ENCODE assay signal across 10 cellular contexts in genomic region chr15:72222433-72222832, GRCh38. TPM values are rescaled to one million over a fixed set of nuclear protein-coding genes. Genes with fewer than 3 reads are reported as not detected.
DNase-seq lines count a peak whose midpoint lies in the region; ATAC-seq and TF ChIP-seq lines count a peak whose summit lies in the region.
"Had no signal": no experiment of that assay in that cellular context is flagged by ENCODE, and none has a peak within 500 bp of the region (broad histone marks: within the 10 kb centered on the region; RNA-seq: fewer than 3 reads in every experiment).

No MANE protein-coding gene starts in this region.

- no peaks in the 10 kb centered on the region for H3K27me3 Mint-ChIP-seq in T-helper 2 cell treated with Interferon-gamma antibody and Interleukin-4, amounts not matched to agents 5 μg/mL and 100 μg/mL, for 36 hours (ENCODE audit: low read depth)
- H3K27me3 Mint-ChIP-seq in activated CD8-positive, alpha-beta T cell treated with anti-CD3 and anti-CD28 coated beads for 36 hours: no peaks in the 10 kb centered on the region

- H3K36me3 Mint-ChIP-seq in T-helper 2 cell treated with Interferon-gamma antibody and Interleukin-4, amounts not matched to agents 5 μg/mL and 100 μg/mL, for 36 hours (ENCODE audit: low read depth): peaks cover 75% of the 10 kb centered on the region
- H3K36me3 Mint-ChIP-seq in activated CD8-positive, alpha-beta T cell treated with anti-CD3 and anti-CD28 coated beads for 36 hours (ENCODE audit: low read depth): peaks cover 88% of the 10 kb centered on the region

- no peak for DNase-seq in T-helper 2 cell treated with Interferon-gamma antibody and Interleukin-4, amounts not matched to agents 5 μg/mL and 100 μg/mL, for 36 hours (ENCODE audit: low spot score)
- DNase-seq in T-helper 2 cell (no peak), heart left ventricle (peak in 4 of 5 donors; percentile 45 to 83 (median 66)), suprapubic skin (ENCODE audit: low spot score in 2 of 2) (no peak), KG1 (lab: John Stamatoyannopoulos, UW) (no peak), pons (ENCODE audit: low spot score) (no peak), foreskin melanocyte (no peak)
- no peak for DNase-seq in activated CD8-positive, alpha-beta T cell treated with anti-CD3 and anti-CD28 coated beads for 36 hours

- intact Hi-C loops in activated CD8-positive, alpha-beta T cell treated with anti-CD3 and anti-CD28 coated beads for 36 hours (cut with micrococcal nuclease): no loop called here
- intact Hi-C loops in heart left ventricle (cut with DNase I): no loop called here

- H3K9me3 ChIP-seq in heart left ventricle (no peaks in the 10 kb centered on the region), suprapubic skin (no peaks in the 10 kb centered on the region)

- H3K4me1 Mint-ChIP-seq in T-helper 2 cell treated with Interferon-gamma antibody and Interleukin-4, amounts not matched to agents 5 μg/mL and 100 μg/mL, for 36 hours (ENCODE audit: low read depth): peaks cover 59% of the 10 kb centered on the region
- H3K4me1 Mint-ChIP-seq in activated CD8-positive, alpha-beta T cell treated with anti-CD3 and anti-CD28 coated beads for 36 hours (ENCODE audit: low read depth): peaks cover 79% of the 10 kb centered on the region

- TF ChIP-seq POLR2A in heart left ventricle (IDR thresholded peaks at IDR 0.05) (no peak), suprapubic skin (IDR thresholded peaks at IDR 0.05) (no peak)

- CTCF ChIA-PET in activated CD8-positive, alpha-beta T cell treated with anti-CD3 and anti-CD28 coated beads for 36 hours (lab: Charles Lee): interaction anchor here (1.5 to 3.6 kb wide), 2 partner anchors 15 to 22 kb away, joined by 4 to 17 read pairs; no protein-coding TSS in a partner anchor

- ATAC-seq in activated CD8-positive, alpha-beta T cell treated with anti-CD3 and anti-CD28 coated beads for 36 hours: no peak
- ATAC-seq in heart left ventricle: peak; percentile 72 to 89 (median 82)

- H3K27ac ChIP-seq in heart left ventricle (peak overlapping the region in 7 of 12 donors; percentile 32 to 65 (median 44)), suprapubic skin (peak overlapping the region; percentile 82)
- H3K27ac ChIP-seq: HL-60 had no signal

- H3K27ac Mint-ChIP-seq in T-helper 2 cell treated with Interferon-gamma antibody and Interleukin-4, amounts not matched to agents 5 μg/mL and 100 μg/mL, for 36 hours: peak overlapping the region; percentile 40
- H3K27ac Mint-ChIP-seq in activated CD8-positive, alpha-beta T cell treated with anti-CD3 and anti-CD28 coated beads for 36 hours: peak overlapping the region; percentile 84

- H3K4me1 ChIP-seq in heart left ventricle (peaks cover 0 to 81% (median 61%) of the 10 kb centered on the region in 12 donors), suprapubic skin (peaks cover 65% of the 10 kb centered on the region)

- WGBS in heart left ventricle, 4 donors: 45 to 61% (median 54%) methylated on average over 4 of the region's 4 CpGs
- WGBS in suprapubic skin: 35% methylated on average over 4 of the region's 4 CpGs

- no peak overlapping the region for H3K4me3 ChIP-seq in heart left ventricle
- H3K4me3 ChIP-seq in suprapubic skin: no peak overlapping the region

- H3K9me3 Mint-ChIP-seq in T-helper 2 cell treated with Interferon-gamma antibody and Interleukin-4, amounts not matched to agents 5 μg/mL and 100 μg/mL, for 36 hours: no peaks in the 10 kb centered on the region
- H3K9me3 Mint-ChIP-seq in activated CD8-positive, alpha-beta T cell treated with anti-CD3 and anti-CD28 coated beads for 36 hours: no peaks in the 10 kb centered on the region

- H3K36me3 ChIP-seq in heart left ventricle (peaks cover 0 to 60% (median 26%) of the 10 kb centered on the region in 9 donors), suprapubic skin (peaks cover 20% of the 10 kb centered on the region)

- no peaks in the 10 kb centered on the region for H3K27me3 ChIP-seq in heart left ventricle
- H3K27me3 ChIP-seq in suprapubic skin: no peaks in the 10 kb centered on the region

- TF ChIP-seq CTCF in activated CD8-positive, alpha-beta T cell treated with anti-CD3 and anti-CD28 coated beads for 36 hours (IDR thresholded peaks at IDR 0.05): no peak
- TF ChIP-seq CTCF in heart left ventricle (IDR thresholded peaks at IDR 0.05) (no peak), suprapubic skin (IDR thresholded peaks at IDR 0.05) (no peak)

- POLR2A ChIA-PET in activated CD8-positive, alpha-beta T cell treated with anti-CD3 and anti-CD28 coated beads for 36 hours (lab: Charles Lee): interaction anchor here (0.9 to 2.8 kb wide), 8 partner anchors 9 to 49 kb away, joined by 3 to 15 read pairs (median 4); partner anchors contain the start of gene PKM

- TF ChIP-seq EP300 in suprapubic skin (IDR thresholded peaks at IDR 0.05): no peak

- no peak overlapping the region for H3K4me3 Mint-ChIP-seq in T-helper 2 cell treated with Interferon-gamma antibody and Interleukin-4, amounts not matched to agents 5 μg/mL and 100 μg/mL, for 36 hours
- H3K4me3 Mint-ChIP-seq in activated CD8-positive, alpha-beta T cell treated with anti-CD3 and anti-CD28 coated beads for 36 hours: peak overlapping the region; percentile 40

RNA-seq across cellular contexts. Expression of gene PKM, which starts 8.6 kb away (rescaled TPM):
- 1,000 to 10,000 TPM; 2,565 to 2,588 TPM for total RNA-seq in activated CD8-positive, alpha-beta T cell treated with anti-CD3 and anti-CD28 coated beads for 36 hours
- total RNA-seq in heart left ventricle (1,000 to 10,000 TPM in 4 of 9 donors, 100 to 1,000 TPM in 5; 648 to 1,279 (median 923) TPM), suprapubic skin (100 to 1,000 TPM; 294 to 522 (median 411) TPM)
- polyA plus RNA-seq in heart left ventricle: 100 to 1,000 TPM; 602 to 887 TPM

RNA-seq across cellular contexts. Expression of gene GRAMD2A, which starts 24.8 kb away (rescaled TPM):
- not detected for total RNA-seq in activated CD8-positive, alpha-beta T cell treated with anti-CD3 and anti-CD28 coated beads for 36 hours
- total RNA-seq in heart left ventricle: under 1 TPM in 1 of 9 donors, not detected in 8; 0.45 TPM
- polyA plus RNA-seq in heart left ventricle: under 1 TPM in 1 of 2 donors, not detected in 1; 0.03 TPM
- total RNA-seq in suprapubic skin: 10 to 100 TPM in 2 of 4 donors, 1 to 10 TPM in 2; 3.6 to 13.1 (median 9.0) TPM
- total RNA-seq: mononuclear cell had no signal

RNA-seq across cellular contexts. Expression of gene PARP6, which starts 49.9 kb away (rescaled TPM):
- 10 to 100 TPM; 48.7 to 50.1 TPM for total RNA-seq in activated CD8-positive, alpha-beta T cell treated with anti-CD3 and anti-CD28 coated beads for 36 hours
- total RNA-seq in heart left ventricle: 10 to 100 TPM; 25.6 to 50.3 (median 34.5) TPM
- polyA plus RNA-seq in heart left ventricle: 10 to 100 TPM; 28.3 to 52.5 TPM
- 100 to 1,000 TPM in 1 of 4 donors, 10 to 100 TPM in 3; 63.6 to 102 (median 70.6) TPM for total RNA-seq in suprapubic skin

Comparison
In these comparisons a context has a peak if more than half of its experiments do, and no peak if none do; other contexts are left out.
1. DNase-seq: peak in heart left ventricle (4 of 5); none in T-helper 2 cell treated with Interferon-gamma antibody and Interleukin-4, amounts not matched to agents 5 μg/mL and 100 μg/mL, for 36 hours (single experiment), T-helper 2 cell (0 of 5), activated CD8-positive, alpha-beta T cell treated with anti-CD3 and anti-CD28 coated beads for 36 hours (single experiment), suprapubic skin (0 of 2), KG1 (single experiment), pons (single experiment) and foreskin melanocyte (single experiment).